8 cellular contexts compared by ENCODE assay signal in genomic region chr12:56300644-56301464, GRCh38. TPM values are rescaled to one million over a fixed set of nuclear protein-coding genes. Genes with fewer than 3 reads are reported as not detected.
DNase-seq lines count a peak whose midpoint lies in the region; ATAC-seq and TF ChIP-seq lines count a peak whose summit lies in the region.

No MANE protein-coding gene starts in this region.

- peaks cover 40% of the 10 kb centered on the region for H3K79me2 ChIP-seq in GM23338 (replicated peaks; ENCODE audit: insufficient read depth)

- H3K4me1 Mint-ChIP-seq in GM23338, result peaks cover 19% of the 10 kb centered on the region

- no peaks in the 10 kb centered on the region for H3K27me3 ChIP-seq in GM23338 (ENCODE audit: insufficient read depth)
- H3K27me3 ChIP-seq in neuronal stem cell (ENCODE audit: control insufficient read depth in 3 of 3, insufficient read depth in 3 of 3, low read depth in 1 of 3, low read length in 3 of 3), result no peaks in the 10 kb centered on the region

- H3K4me1 ChIP-seq in GM23338 (ENCODE audit: insufficient read depth) (peaks cover 18% of the 10 kb centered on the region), neuronal stem cell (ENCODE audit: control insufficient read depth in 2 of 2, insufficient read depth in 1 of 2, low read depth in 1 of 2, low read length in 2 of 2) (peaks cover 6 to 10% of the 10 kb centered on the region in 2 donors)

- H4K20me1 ChIP-seq in GM23338 (replicated peaks; ENCODE audit: insufficient read depth), result peaks cover 13% of the 10 kb centered on the region

- peaks cover 5% of the 10 kb centered on the region for H3K79me1 ChIP-seq in neuronal stem cell (ENCODE audit: low read depth, low read length)

- H2BK5ac ChIP-seq in neuronal stem cell (ENCODE audit: low read length), result no peak overlapping the region

- in situ Hi-C loops in GM13976 (cut with MboI; ENCODE audit: low sequenced_read_pairs, unreplicated experiment), result no loop called here

- H3K4ac ChIP-seq in neuronal stem cell (ENCODE audit: low read length), result no peak overlapping the region

- peaks cover 11% of the 10 kb centered on the region for H3K27me3 Mint-ChIP-seq in GM23338 (ENCODE audit: insufficient read depth, low read depth, poor library complexity)

- peak; percentile 15; the same call in 2 of the 3 replicates for ATAC-seq in GM23338
- ATAC-seq in HG02885 (IDR thresholded peaks at IDR 0.05; ENCODE audit: poor library complexity, unreplicated experiment), result no peak

- peak overlapping the region; percentile 99 for H3K4me3 ChIP-seq in GM23338
- H3K4me3 ChIP-seq in SK-N-MC, result peak overlapping the region; percentile 93
- peak overlapping the region; percentile 52 to 56 for H3K4me3 ChIP-seq in neuronal stem cell (ENCODE audit: low read length in 2 of 2)

- H3K36me3 Mint-ChIP-seq in GM23338 (ENCODE audit: low read depth), result peaks cover 46% of the 10 kb centered on the region; the same call in 2 of the 3 replicates

- peak; percentile 4 for DNase-seq in GM23338 (ENCODE audit: low spot score)
- DNase-seq in SK-N-MC (ENCODE audit: low read depth, low spot score), result no peak
- peak; percentile 69 to 85 for DNase-seq in erythroblast (lab: John Stamatoyannopoulos, UW)
- no peak for DNase-seq in neuronal stem cell (ENCODE audit: low spot score)
- DNase-seq in hippocampal formation (lab: John Stamatoyannopoulos, UW), result no peak
- DNase-seq in effector CD8-positive, alpha-beta T cell (lab: John Stamatoyannopoulos, UW), result no peak
- DNase-seq in GM13976 (ENCODE audit: low spot score), result no peak

- peak overlapping the region; percentile 79 for H3K9ac ChIP-seq in SK-N-MC (ENCODE audit: insufficient read length)
- H3K9ac ChIP-seq in neuronal stem cell (ENCODE audit: low read depth, low read length, poor library complexity), result no peak overlapping the region

- peak overlapping the region; percentile 99 for H3K4me3 Mint-ChIP-seq in GM23338

- H3K9me3 Mint-ChIP-seq in GM23338, result no peaks in the 10 kb centered on the region; the same call in 2 of the 3 replicates

- no peak overlapping the region for H4K91ac ChIP-seq in neuronal stem cell (ENCODE audit: low read depth, low read length, poor library complexity)

- H3K27ac ChIP-seq in GM23338 (ENCODE audit: low read depth) (peak overlapping the region; percentile 93), SK-N-MC (peak overlapping the region; percentile 79), neuronal stem cell (replicated peaks; ENCODE audit: low read length) (peak overlapping the region; percentile 65)

- TF ChIP-seq CTCF in GM23338 (conservative IDR thresholded peaks at IDR 0.05; ENCODE audit: low read depth in 2 of 2) (no peak), GM13976 (IDR thresholded peaks at IDR 0.05; ENCODE audit: borderline replicate concordance, control extremely low read depth, extremely low read depth, insufficient read depth, missing control alignments) (no peak)

- H3K9me3 ChIP-seq in SK-N-MC (ENCODE audit: low read depth, low read length) (no peaks in the 10 kb centered on the region), neuronal stem cell (replicated peaks in 1 of 2; ENCODE audit: control insufficient read depth in 2 of 2, insufficient read depth in 1 of 2, low read depth in 1 of 2, low read length in 2 of 2) (no peaks in the 10 kb centered on the region)

- H3K27ac Mint-ChIP-seq in GM23338, result peak overlapping the region; percentile 97

- H3K18ac ChIP-seq in neuronal stem cell (ENCODE audit: low read length), result no peak overlapping the region

- H2AFZ ChIP-seq in GM23338, result no peak overlapping the region
- H2AFZ ChIP-seq in neuronal stem cell (ENCODE audit: low read length), result peak overlapping the region; percentile 72

- H2BK15ac ChIP-seq in neuronal stem cell (ENCODE audit: low read length), result no peak overlapping the region

- H3K23ac ChIP-seq in neuronal stem cell (ENCODE audit: low read depth, low read length, poor library complexity), result no peak overlapping the region

- H3K4me2 ChIP-seq in GM23338 (peak overlapping the region; percentile 76), neuronal stem cell (ENCODE audit: insufficient read depth, low read length, poor library complexity, severe bottlenecking) (peak overlapping the region; percentile 54)

- no peak overlapping the region for H2BK12ac ChIP-seq in neuronal stem cell (ENCODE audit: low read length)

- no peak overlapping the region for H3K14ac ChIP-seq in neuronal stem cell (ENCODE audit: low read length)

- peaks cover 14% of the 10 kb centered on the region; the same call in 1 of the 2 replicates for H3K36me3 ChIP-seq in GM23338 (ENCODE audit: insufficient read depth)
- peaks cover 38% of the 10 kb centered on the region for H3K36me3 ChIP-seq in SK-N-MC (ENCODE audit: insufficient read depth, low read length)
- peaks cover 4 to 67% of the 10 kb centered on the region in 2 donors for H3K36me3 ChIP-seq in neuronal stem cell (replicated peaks in 1 of 2; ENCODE audit: control insufficient read depth in 2 of 2, insufficient read depth in 2 of 2, low read length in 2 of 2)

- no peak overlapping the region for H2BK120ac ChIP-seq in neuronal stem cell (ENCODE audit: low read depth, low read length)

- no peak overlapping the region for H4K8ac ChIP-seq in neuronal stem cell (ENCODE audit: low read depth, low read length)

- H3K9me2 ChIP-seq in GM23338 (ENCODE audit: insufficient read depth), result no peaks in the 10 kb centered on the region

- H2AK5ac ChIP-seq in neuronal stem cell (ENCODE audit: low read depth, low read length), result peak overlapping the region; percentile 11

- TF ChIP-seq POLR2A in erythroblast (IDR thresholded peaks at IDR 0.05; ENCODE audit: low read length), result peak; percentile 12

- H3F3A ChIP-seq in GM23338 (replicated peaks; ENCODE audit: low read depth), result peaks cover 32% of the 10 kb centered on the region

- WGBS in neuronal stem cell (ENCODE audit: extremely low coverage in 2 of 2, insufficient read length in 2 of 2, insufficient replicate concordance in 1 of 2), 2 donors, result no CpG with 5 or more reads among the region's 21 CpGs

TF ChIP-seq in GM23338, 12 proteins besides CTCF, POLR2A, EP300 and RAD21:
- TF ChIP-seq EZH2 (IDR thresholded peaks at IDR 0.05; ENCODE audit: low read depth, unreplicated experiment) (no peak), ETS1 (IDR thresholded peaks at IDR 0.05) (no peak), ZNF114 (CRISPR knock-in tag; IDR thresholded peaks at IDR 0.05) (no peak), JUNB (IDR thresholded peaks at IDR 0.05; ENCODE audit: unreplicated experiment) (no peak), POLR2AphosphoS5 (IDR thresholded peaks at IDR 0.05; ENCODE audit: low read depth) (no peak)

RNA-seq across cellular contexts. Expression of gene CS, which starts 0.7 kb away (rescaled TPM):
- 163 and 166 TPM in 2 replicates for total RNA-seq in GM23338 (2014; rRNA removed; shearing (Covaris generic))
- 54.5 and 63.3 TPM in 2 replicates for polyA plus RNA-seq in GM23338 (2016; fragmentation: Nextera tagmentation; extraction: Ambion mirVana)
- polyA plus RNA-seq in neuronal stem cell (2013, experiment 1 of 2), result 125 TPM
- polyA plus RNA-seq in neuronal stem cell (2013, experiment 2 of 2), result 123 TPM

RNA-seq across cellular contexts. Expression of gene CNPY2, which starts 14.9 kb away (rescaled TPM):
- 107 and 119 TPM in 2 replicates for total RNA-seq in GM23338 (2014; rRNA removed; shearing (Covaris generic))
- 316 and 317 TPM in 2 replicates for polyA plus RNA-seq in GM23338 (2016; fragmentation: Nextera tagmentation; extraction: Ambion mirVana)
- 129 TPM for polyA plus RNA-seq in neuronal stem cell (2013, experiment 1 of 2)
- polyA plus RNA-seq in neuronal stem cell (2013, experiment 2 of 2), result 132 TPM

RNA-seq across cellular contexts. Expression of gene PAN2, which starts 32.9 kb away (rescaled TPM):
- total RNA-seq in GM23338 (2014; rRNA removed; shearing (Covaris generic)), result 27.2 and 35.7 TPM in 2 replicates
- polyA plus RNA-seq in GM23338 (2016; fragmentation: Nextera tagmentation; extraction: Ambion mirVana), result 9.1 and 11.5 TPM in 2 replicates
- 34.2 TPM for polyA plus RNA-seq in neuronal stem cell (2013, experiment 1 of 2)
- polyA plus RNA-seq in neuronal stem cell (2013, experiment 2 of 2), result 33.0 TPM

RNA-seq across cellular contexts. Expression of gene COQ10A, which starts 34.1 kb away (rescaled TPM):
- total RNA-seq in GM23338 (2014; rRNA removed; shearing (Covaris generic)), result 15.2 and 17.8 TPM in 2 replicates
- polyA plus RNA-seq in GM23338 (2016; fragmentation: Nextera tagmentation; extraction: Ambion mirVana), result 12.0 and 12.8 TPM in 2 replicates
- polyA plus RNA-seq in neuronal stem cell (2013, experiment 1 of 2), result 22.7 TPM
- 22.6 TPM for polyA plus RNA-seq in neuronal stem cell (2013, experiment 2 of 2)

RNA-seq across cellular contexts. Expression of gene IL23A, which starts 37.8 kb away (rescaled TPM):
- total RNA-seq in GM23338 (2014; rRNA removed; shearing (Covaris generic)), result 2.5 and 3.2 TPM in 2 replicates
- polyA plus RNA-seq in GM23338 (2016; fragmentation: Nextera tagmentation; extraction: Ambion mirVana), result 8.0 and 9.3 TPM in 2 replicates
- 0.17 TPM for polyA plus RNA-seq in neuronal stem cell (2013, experiment 1 of 2)
- polyA plus RNA-seq in neuronal stem cell (2013, experiment 2 of 2), result 0.32 TPM

Comparison
In these comparisons a context has a peak if more than half of its experiments do, and no peak if none do; other contexts are left out.
1. DNase-seq: peak in GM23338 (single experiment) and erythroblast (2 of 2); none in SK-N-MC (single experiment), neuronal stem cell (single experiment), hippocampal formation (0 of 2), effector CD8-positive, alpha-beta T cell (single experiment) and GM13976 (single experiment).
2. Peak in every context shown above with its lines, with median percentiles within 50 percentile points of each other: H3K27ac ChIP-seq and H3K4me3 ChIP-seq.